In genomic region chr12:82529954-82530353, GRCh38 we compare ENCODE assay signal across 26 cellular contexts.
"Had no signal": no experiment of that assay in that cellular context is flagged by ENCODE, and none has a peak within 500 bp of the region (broad histone marks: within the 10 kb centered on the region; RNA-seq: fewer than 3 reads in every experiment).

No MANE protein-coding gene starts in this region.

- H3K27me3 ChIP-seq: stomach, suprapubic skin, testis, thyroid gland, tibial artery, tibial nerve, transverse colon, upper lobe of left lung, upper lobe of right lung, uterus, vagina had no signal

- H3K9me3 ChIP-seq: stomach, suprapubic skin, testis, thoracic aorta, thyroid gland, tibial artery, tibial nerve, transverse colon, upper lobe of left lung, upper lobe of right lung, uterus, vagina had no signal

- H3K4me1 ChIP-seq: suprapubic skin, testis, thyroid gland, tibial artery, tibial nerve, transverse colon, upper lobe of left lung, upper lobe of right lung, uterus, vagina had no signal

- H3K36me3 ChIP-seq: stomach, suprapubic skin, thoracic aorta, thyroid gland, tibial artery, tibial nerve, transverse colon, upper lobe of left lung, upper lobe of right lung, uterus, vagina had no signal

- H3K27ac ChIP-seq: stomach, suprapubic skin, testis, thoracic aorta, thyroid gland, tibial artery, tibial nerve, transverse colon, upper lobe of left lung, upper lobe of right lung, uterus, vagina had no signal

- H3K4me3 ChIP-seq: stomach, suprapubic skin, testis, thoracic aorta, thyroid gland, tibial artery, tibial nerve, transverse colon, upper lobe of left lung, upper lobe of right lung, uterus, vagina had no signal

- DNase-seq: stimulated activated CD4-positive, alpha-beta T cell treated with anti-CD3 and anti-CD28 coated beads, Interleukin-2, amount 100 ng/mL, for 48 hours; stimulated activated CD4-positive, alpha-beta T cell treated with anti-CD3 and anti-CD28 coated beads, Interleukin-4, amount 100 ng/mL, for 1 hour; stimulated activated CD4-positive, alpha-beta T cell treated with anti-CD3 and anti-CD28 coated beads, Interleukin-4, amount 100 ng/mL, for 24 hours; stimulated activated CD4-positive, alpha-beta T cell treated with anti-CD3 and anti-CD28 coated beads, Interleukin-4, amount 100 ng/mL, for 4 hours; stimulated activated CD8-positive, alpha-beta memory T cell treated with anti-CD3 and anti-CD28 coated beads, Interleukin-4, amount 100 ng/mL, for 48 hours; stimulated activated naive B cell treated with anti-CD40 and anti-IgM and Interleukin-4, amounts not matched to agents 10 μg/mL and 1 μg/mL and 100 μg/mL, for 72 hours; stimulated activated naive CD4-positive, alpha-beta T cell; stimulated activated naive CD4-positive, alpha-beta T cell treated with Interleukin-2 at 50 U/mL for 16 hours; stimulated activated naive CD8-positive, alpha-beta T cell treated with anti-CD3 and anti-CD28 coated beads, Interleukin-15, amount 100 ng/mL, for 72 hours; stimulated activated naive CD8-positive, alpha-beta T cell treated with anti-CD3 and anti-CD28 coated beads, Interleukin-15, Interleukin-2, amounts not matched to agents 100 U/mL and 50 U/mL, for 24 hours; stomach; substantia nigra; testis; thyroid gland; tibial artery; transverse colon; trophoblast cell; upper lobe of left lung; upper lobe of right lung; uterus had no signal

- ATAC-seq: stimulated activated effector memory CD8-positive, alpha-beta T cell treated with anti-CD3 and anti-CD28 coated beads, Interleukin-12 subunit alpha, Interleukin-12 subunit beta, amount 100 ng/mL, for 72 hours; stimulated activated memory B cell treated with anti-CD40 and anti-IgM and Interleukin-4, amounts not matched to agents 10 μg/mL and 1 μg/mL and 100 μg/mL, for 72 hours; stimulated activated naive B cell treated with anti-CD40 and anti-IgM and Interleukin-4, amounts not matched to agents 10 μg/mL and 1 μg/mL and 100 μg/mL, for 72 hours; stimulated activated naive CD8-positive, alpha-beta T cell treated with anti-CD3 and anti-CD28 coated beads, Interleukin-15, amount 100 ng/mL, for 72 hours; stimulated activated naive CD8-positive, alpha-beta T cell treated with anti-CD3 and anti-CD28 coated beads, Interleukin-15, Interleukin-2, amounts not matched to agents 100 U/mL and 50 U/mL, for 24 hours; upper lobe of right lung had no signal
